Comparison of ENCODE assay signal across 1 cellular context in genomic region chr1:165892935-165893334, GRCh38.
TF ChIP-seq lines count a peak whose summit lies in the region.

No MANE protein-coding gene starts in this region.

TF ChIP-seq in K562, 482 proteins besides CTCF, POLR2A, EP300 and RAD21:
- TF ChIP-seq FUS (optimal IDR thresholded peaks at IDR 0.05; ENCODE audit: low read depth, low read length) (no peak), GATA2 (CRISPR knock-in tag; IDR thresholded peaks at IDR 0.05) (no peak), BCL6 (CRISPR knock-in tag; IDR thresholded peaks at IDR 0.05) (no peak), ZNF398 (CRISPR knock-in tag; IDR thresholded peaks at IDR 0.05) (no peak), MGA (IDR thresholded peaks at IDR 0.05) (no peak), PHTF2 (CRISPR knock-in tag; IDR thresholded peaks at IDR 0.05) (no peak), CEBPG (CRISPR knock-in tag; IDR thresholded peaks at IDR 0.05) (no peak), CEBPG (tag; conservative IDR thresholded peaks at IDR 0.05 in 1 of 2, IDR thresholded peaks at IDR 0.05 in 1 of 2) (no peak), SP1 (CRISPR knock-in tag; IDR thresholded peaks at IDR 0.05) (no peak), MECOM (CRISPR knock-in tag; IDR thresholded peaks at IDR 0.05) (no peak), GTF2A2 (tag; IDR thresholded peaks at IDR 0.05) (no peak), ZNF696 (CRISPR knock-in tag; conservative IDR thresholded peaks at IDR 0.05) (no peak), NCOA2 (IDR thresholded peaks at IDR 0.05; ENCODE audit: partially characterized antibody in 2 of 2) (no peak), CREB3L1 (IDR thresholded peaks at IDR 0.05; ENCODE audit: borderline replicate concordance, low read depth) (no peak), ZNF449 (CRISPR knock-in tag; IDR thresholded peaks at IDR 0.05) (no peak), DDX20 (tag; IDR thresholded peaks at IDR 0.05; ENCODE audit: low read depth) (no peak), MITF (IDR thresholded peaks at IDR 0.05) (no peak), SMARCC2 (IDR thresholded peaks at IDR 0.05; ENCODE audit: low read depth) (no peak), ZNF408 (CRISPR knock-in tag; IDR thresholded peaks at IDR 0.05; ENCODE audit: low read depth) (no peak)
- TF ChIP-seq, protein P1, sequence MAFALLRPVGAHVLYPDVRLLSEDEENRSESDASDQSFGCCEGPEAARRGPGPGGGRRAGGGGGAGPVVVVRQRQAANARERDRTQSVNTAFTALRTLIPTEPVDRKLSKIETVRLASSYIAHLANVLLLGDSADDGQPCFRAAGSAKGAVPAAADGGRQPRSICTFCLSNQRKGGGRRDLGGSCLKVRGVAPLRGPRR (CRISPR knock-in tag; IDR thresholded peaks at IDR 0.05): no peak
- TF ChIP-seq, protein P2, sequence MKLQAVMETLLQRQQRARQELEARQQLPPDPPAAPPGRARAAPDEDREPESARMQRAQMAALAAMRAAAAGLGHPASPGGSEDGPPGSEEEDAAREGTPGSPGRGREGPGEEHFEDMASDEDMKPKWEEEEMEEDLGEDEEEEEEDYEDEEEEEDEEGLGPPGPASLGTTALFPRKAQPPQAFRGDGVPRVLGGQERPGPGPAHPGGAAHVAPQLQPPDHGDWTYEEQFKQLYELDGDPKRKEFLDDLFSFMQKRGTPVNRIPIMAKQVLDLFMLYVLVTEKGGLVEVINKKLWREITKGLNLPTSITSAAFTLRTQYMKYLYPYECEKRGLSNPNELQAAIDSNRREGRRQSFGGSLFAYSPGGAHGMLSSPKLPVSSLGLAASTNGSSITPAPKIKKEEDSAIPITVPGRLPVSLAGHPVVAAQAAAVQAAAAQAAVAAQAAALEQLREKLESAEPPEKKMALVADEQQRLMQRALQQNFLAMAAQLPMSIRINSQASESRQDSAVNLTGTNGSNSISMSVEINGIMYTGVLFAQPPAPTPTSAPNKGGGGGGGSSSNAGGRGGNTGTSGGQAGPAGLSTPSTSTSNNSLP (IDR thresholded peaks at IDR 0.05; ENCODE audit: borderline replicate concordance, low read depth, low read length): no peak
